Comparison of ENCODE assay signal across 1 cellular context in the genomic region with DNA sequence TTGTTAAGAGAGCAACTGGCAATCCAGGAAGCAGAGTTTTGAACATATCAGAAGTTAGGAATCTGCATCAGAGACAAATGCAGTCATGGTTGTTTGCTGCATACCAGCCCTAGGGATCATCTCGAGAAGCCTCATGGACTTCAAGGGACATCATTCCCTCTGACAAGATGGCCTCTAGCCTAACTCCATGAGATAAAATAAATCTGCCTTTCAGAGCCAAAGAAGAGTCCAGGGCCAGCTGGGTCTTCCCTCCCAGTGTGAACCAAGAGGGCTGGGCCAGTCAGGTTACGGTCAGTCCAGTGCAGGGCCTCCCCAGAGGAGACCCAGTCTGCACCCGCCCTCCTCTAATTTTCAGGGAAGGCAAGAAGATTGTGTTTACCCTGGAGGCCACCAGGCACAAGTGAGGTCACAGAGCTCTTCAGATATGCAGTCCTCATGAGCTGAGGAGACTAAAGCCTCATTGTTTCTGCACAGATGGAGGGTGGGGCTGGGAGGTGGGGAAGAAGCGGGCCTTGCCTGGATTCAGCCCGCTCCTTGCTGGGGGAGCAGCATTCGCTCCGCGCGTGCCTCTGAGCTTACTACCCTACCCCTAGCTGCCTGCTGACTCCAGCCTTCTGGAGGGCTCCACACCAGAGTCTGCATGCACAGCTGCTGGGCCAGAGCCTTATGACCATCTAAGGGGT.
TF ChIP-seq lines count a peak whose summit lies in the region.

No MANE protein-coding gene starts in this region.

TF ChIP-seq in HepG2, 621 proteins besides CTCF, POLR2A, EP300 and RAD21 (continued from another document and continues in another):
- TF ChIP-seq, protein P1, sequence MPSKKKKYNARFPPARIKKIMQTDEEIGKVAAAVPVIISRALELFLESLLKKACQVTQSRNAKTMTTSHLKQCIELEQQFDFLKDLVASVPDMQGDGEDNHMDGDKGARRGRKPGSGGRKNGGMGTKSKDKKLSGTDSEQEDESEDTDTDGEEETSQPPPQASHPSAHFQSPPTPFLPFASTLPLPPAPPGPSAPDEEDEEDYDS (CRISPR knock-in tag; IDR thresholded peaks at IDR 0.05): no peak
- peak; percentile 57 for TF ChIP-seq ZNF331 (CRISPR knock-in tag; IDR thresholded peaks at IDR 0.05)
- TF ChIP-seq MTA1 (CRISPR knock-in tag; IDR thresholded peaks at IDR 0.05; ENCODE audit: borderline replicate concordance): peak; percentile 85; the same call in 1 of the 2 replicates
- TF ChIP-seq, protein P2, sequence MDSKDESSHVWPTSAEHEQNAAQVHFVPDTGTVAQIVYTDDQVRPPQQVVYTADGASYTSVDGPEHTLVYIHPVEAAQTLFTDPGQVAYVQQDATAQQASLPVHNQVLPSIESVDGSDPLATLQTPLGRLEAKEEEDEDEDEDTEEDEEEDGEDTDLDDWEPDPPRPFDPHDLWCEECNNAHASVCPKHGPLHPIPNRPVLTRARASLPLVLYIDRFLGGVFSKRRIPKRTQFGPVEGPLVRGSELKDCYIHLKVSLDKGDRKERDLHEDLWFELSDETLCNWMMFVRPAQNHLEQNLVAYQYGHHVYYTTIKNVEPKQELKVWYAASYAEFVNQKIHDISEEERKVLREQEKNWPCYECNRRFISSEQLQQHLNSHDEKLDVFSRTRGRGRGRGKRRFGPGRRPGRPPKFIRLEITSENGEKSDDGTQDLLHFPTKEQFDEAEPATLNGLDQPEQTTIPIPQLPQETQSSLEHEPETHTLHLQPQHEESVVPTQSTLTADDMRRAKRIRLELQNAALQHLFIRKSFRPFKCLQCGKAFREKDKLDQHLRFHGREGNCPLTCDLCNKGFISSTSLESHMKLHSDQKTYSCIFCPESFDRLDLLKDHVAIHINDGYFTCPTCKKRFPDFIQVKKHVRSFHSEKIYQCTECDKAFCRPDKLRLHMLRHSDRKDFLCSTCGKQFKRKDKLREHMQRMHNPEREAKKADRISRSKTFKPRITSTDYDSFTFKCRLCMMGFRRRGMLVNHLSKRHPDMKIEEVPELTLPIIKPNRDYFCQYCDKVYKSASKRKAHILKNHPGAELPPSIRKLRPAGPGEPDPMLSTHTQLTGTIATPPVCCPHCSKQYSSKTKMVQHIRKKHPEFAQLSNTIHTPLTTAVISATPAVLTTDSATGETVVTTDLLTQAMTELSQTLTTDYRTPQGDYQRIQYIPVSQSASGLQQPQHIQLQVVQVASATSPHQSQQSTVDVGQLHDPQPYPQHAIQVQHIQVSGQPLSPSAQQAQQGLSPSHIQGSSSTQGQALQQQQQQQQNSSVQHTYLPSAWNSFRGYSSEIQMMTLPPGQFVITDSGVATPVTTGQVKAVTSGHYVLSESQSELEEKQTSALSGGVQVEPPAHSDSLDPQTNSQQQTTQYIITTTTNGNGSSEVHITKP (CRISPR knock-in tag; IDR thresholded peaks at IDR 0.05; ENCODE audit: low read depth): no peak
- TF ChIP-seq BHLHE40 (IDR thresholded peaks at IDR 0.05; ENCODE audit: low read length): no peak
- TF ChIP-seq POGZ (CRISPR knock-in tag; IDR thresholded peaks at IDR 0.05): no peak
- TF ChIP-seq, protein P3, sequence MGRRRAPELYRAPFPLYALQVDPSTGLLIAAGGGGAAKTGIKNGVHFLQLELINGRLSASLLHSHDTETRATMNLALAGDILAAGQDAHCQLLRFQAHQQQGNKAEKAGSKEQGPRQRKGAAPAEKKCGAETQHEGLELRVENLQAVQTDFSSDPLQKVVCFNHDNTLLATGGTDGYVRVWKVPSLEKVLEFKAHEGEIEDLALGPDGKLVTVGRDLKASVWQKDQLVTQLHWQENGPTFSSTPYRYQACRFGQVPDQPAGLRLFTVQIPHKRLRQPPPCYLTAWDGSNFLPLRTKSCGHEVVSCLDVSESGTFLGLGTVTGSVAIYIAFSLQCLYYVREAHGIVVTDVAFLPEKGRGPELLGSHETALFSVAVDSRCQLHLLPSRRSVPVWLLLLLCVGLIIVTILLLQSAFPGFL (CRISPR knock-in tag; IDR thresholded peaks at IDR 0.05): no peak
- no peak for TF ChIP-seq EZH2 (conservative IDR thresholded peaks at IDR 0.05; ENCODE audit: low read depth, low read length)
- TF ChIP-seq ZNF180 (CRISPR knock-in tag; IDR thresholded peaks at IDR 0.05; ENCODE audit: borderline replicate concordance, low read depth): no peak
- no peak for TF ChIP-seq RNF2 (conservative IDR thresholded peaks at IDR 0.05; ENCODE audit: low read depth)
- no peak for TF ChIP-seq KLF16 (CRISPR knock-in tag; IDR thresholded peaks at IDR 0.05)
- no peak for TF ChIP-seq TGIF2 (CRISPR knock-in tag; IDR thresholded peaks at IDR 0.05)
- no peak for TF ChIP-seq SRSF4 (IDR thresholded peaks at IDR 0.05; ENCODE audit: low read depth, low read length, poor library complexity, severe bottlenecking)
- TF ChIP-seq, protein P4, sequence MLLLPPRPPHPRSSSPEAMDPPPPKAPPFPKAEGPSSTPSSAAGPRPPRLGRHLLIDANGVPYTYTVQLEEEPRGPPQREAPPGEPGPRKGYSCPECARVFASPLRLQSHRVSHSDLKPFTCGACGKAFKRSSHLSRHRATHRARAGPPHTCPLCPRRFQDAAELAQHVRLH (CRISPR knock-in tag; IDR thresholded peaks at IDR 0.05; ENCODE audit: borderline replicate concordance, low read depth): no peak
- TF ChIP-seq NR2F2 (IDR thresholded peaks at IDR 0.05; ENCODE audit: borderline replicate concordance, low read depth): 0 out of 2 replicates have a peak, but pooled peaks have one; percentile 58
- TF ChIP-seq SOX13 (IDR thresholded peaks at IDR 0.05): peak; percentile 47; the same call in 1 of the 2 replicates
- TF ChIP-seq SOX13 (CRISPR knock-in tag; conservative IDR thresholded peaks at IDR 0.05 in 1 of 2, IDR thresholded peaks at IDR 0.05 in 1 of 2): peak in 1 of 2 experiments; percentile 87; a peak in 2 of 4 replicates
- peak; percentile 33; the same call in 1 of the 2 replicates for TF ChIP-seq POLR2G (IDR thresholded peaks at IDR 0.05; ENCODE audit: low read depth, low read length)
- TF ChIP-seq, protein P5, sequence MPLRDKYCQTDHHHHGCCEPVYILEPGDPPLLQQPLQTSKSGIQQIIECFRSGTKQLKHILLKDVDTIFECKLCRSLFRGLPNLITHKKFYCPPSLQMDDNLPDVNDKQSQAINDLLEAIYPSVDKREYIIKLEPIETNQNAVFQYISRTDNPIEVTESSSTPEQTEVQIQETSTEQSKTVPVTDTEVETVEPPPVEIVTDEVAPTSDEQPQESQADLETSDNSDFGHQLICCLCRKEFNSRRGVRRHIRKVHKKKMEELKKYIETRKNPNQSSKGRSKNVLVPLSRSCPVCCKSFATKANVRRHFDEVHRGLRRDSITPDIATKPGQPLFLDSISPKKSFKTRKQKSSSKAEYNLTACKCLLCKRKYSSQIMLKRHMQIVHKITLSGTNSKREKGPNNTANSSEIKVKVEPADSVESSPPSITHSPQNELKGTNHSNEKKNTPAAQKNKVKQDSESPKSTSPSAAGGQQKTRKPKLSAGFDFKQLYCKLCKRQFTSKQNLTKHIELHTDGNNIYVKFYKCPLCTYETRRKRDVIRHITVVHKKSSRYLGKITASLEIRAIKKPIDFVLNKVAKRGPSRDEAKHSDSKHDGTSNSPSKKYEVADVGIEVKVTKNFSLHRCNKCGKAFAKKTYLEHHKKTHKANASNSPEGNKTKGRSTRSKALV (CRISPR knock-in tag; IDR thresholded peaks at IDR 0.05): no peak
- no peak for TF ChIP-seq SKI (IDR thresholded peaks at IDR 0.05; ENCODE audit: partially characterized antibody)
- no peak for TF ChIP-seq GTF3A (CRISPR knock-in tag; conservative IDR thresholded peaks at IDR 0.05)
- TF ChIP-seq, protein P6, sequence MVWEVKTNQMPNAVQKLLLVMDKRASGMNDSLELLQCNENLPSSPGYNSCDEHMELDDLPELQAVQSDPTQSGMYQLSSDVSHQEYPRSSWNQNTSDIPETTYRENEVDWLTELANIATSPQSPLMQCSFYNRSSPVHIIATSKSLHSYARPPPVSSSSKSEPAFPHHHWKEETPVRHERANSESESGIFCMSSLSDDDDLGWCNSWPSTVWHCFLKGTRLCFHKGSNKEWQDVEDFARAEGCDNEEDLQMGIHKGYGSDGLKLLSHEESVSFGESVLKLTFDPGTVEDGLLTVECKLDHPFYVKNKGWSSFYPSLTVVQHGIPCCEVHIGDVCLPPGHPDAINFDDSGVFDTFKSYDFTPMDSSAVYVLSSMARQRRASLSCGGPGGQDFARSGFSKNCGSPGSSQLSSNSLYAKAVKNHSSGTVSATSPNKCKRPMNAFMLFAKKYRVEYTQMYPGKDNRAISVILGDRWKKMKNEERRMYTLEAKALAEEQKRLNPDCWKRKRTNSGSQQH (CRISPR knock-in tag; IDR thresholded peaks at IDR 0.05; ENCODE audit: low read depth): no peak
- TF ChIP-seq ELF4 (CRISPR knock-in tag; IDR thresholded peaks at IDR 0.05; ENCODE audit: borderline replicate concordance): no peak
- TF ChIP-seq MYC (CRISPR knock-in tag; IDR thresholded peaks at IDR 0.05; ENCODE audit: borderline replicate concordance): peak; percentile 45; the same call in 1 of the 2 replicates
- TF ChIP-seq SP5 (CRISPR knock-in tag; IDR thresholded peaks at IDR 0.05; ENCODE audit: borderline replicate concordance, low read depth): peak; percentile 86
- no peak for TF ChIP-seq ZSCAN9 (CRISPR knock-in tag; IDR thresholded peaks at IDR 0.05; ENCODE audit: borderline replicate concordance)
- TF ChIP-seq ZNF790 (CRISPR knock-in tag; IDR thresholded peaks at IDR 0.05; ENCODE audit: borderline replicate concordance): no peak
- TF ChIP-seq, protein P7, sequence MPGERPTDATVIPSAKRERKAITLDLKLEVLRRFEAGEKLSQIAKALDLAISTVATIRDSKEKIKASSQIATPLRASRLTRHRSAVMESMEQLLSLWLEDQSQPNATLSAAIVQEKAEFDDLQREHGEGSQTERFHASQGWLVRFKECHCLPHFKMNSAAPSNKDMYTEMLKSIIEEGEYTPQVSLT (CRISPR knock-in tag; IDR thresholded peaks at IDR 0.05; ENCODE audit: borderline replicate concordance, low read depth): no peak
- TF ChIP-seq SALL2 (CRISPR knock-in tag; IDR thresholded peaks at IDR 0.05): no peak
- TF ChIP-seq RARG (CRISPR knock-in tag; IDR thresholded peaks at IDR 0.05; ENCODE audit: low read depth): no peak
- TF ChIP-seq, protein P8, sequence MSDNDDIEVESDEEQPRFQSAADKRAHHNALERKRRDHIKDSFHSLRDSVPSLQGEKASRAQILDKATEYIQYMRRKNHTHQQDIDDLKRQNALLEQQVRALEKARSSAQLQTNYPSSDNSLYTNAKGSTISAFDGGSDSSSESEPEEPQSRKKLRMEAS (IDR thresholded peaks at IDR 0.05): peak; percentile 54
- TF ChIP-seq, protein P9, sequence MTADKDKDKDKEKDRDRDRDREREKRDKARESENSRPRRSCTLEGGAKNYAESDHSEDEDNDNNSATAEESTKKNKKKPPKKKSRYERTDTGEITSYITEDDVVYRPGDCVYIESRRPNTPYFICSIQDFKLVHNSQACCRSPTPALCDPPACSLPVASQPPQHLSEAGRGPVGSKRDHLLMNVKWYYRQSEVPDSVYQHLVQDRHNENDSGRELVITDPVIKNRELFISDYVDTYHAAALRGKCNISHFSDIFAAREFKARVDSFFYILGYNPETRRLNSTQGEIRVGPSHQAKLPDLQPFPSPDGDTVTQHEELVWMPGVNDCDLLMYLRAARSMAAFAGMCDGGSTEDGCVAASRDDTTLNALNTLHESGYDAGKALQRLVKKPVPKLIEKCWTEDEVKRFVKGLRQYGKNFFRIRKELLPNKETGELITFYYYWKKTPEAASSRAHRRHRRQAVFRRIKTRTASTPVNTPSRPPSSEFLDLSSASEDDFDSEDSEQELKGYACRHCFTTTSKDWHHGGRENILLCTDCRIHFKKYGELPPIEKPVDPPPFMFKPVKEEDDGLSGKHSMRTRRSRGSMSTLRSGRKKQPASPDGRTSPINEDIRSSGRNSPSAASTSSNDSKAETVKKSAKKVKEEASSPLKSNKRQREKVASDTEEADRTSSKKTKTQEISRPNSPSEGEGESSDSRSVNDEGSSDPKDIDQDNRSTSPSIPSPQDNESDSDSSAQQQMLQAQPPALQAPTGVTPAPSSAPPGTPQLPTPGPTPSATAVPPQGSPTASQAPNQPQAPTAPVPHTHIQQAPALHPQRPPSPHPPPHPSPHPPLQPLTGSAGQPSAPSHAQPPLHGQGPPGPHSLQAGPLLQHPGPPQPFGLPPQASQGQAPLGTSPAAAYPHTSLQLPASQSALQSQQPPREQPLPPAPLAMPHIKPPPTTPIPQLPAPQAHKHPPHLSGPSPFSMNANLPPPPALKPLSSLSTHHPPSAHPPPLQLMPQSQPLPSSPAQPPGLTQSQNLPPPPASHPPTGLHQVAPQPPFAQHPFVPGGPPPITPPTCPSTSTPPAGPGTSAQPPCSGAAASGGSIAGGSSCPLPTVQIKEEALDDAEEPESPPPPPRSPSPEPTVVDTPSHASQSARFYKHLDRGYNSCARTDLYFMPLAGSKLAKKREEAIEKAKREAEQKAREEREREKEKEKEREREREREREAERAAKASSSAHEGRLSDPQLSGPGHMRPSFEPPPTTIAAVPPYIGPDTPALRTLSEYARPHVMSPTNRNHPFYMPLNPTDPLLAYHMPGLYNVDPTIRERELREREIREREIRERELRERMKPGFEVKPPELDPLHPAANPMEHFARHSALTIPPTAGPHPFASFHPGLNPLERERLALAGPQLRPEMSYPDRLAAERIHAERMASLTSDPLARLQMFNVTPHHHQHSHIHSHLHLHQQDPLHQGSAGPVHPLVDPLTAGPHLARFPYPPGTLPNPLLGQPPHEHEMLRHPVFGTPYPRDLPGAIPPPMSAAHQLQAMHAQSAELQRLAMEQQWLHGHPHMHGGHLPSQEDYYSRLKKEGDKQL (CRISPR knock-in tag; IDR thresholded peaks at IDR 0.05; ENCODE audit: low read depth): peak; percentile 63; the same call in 1 of the 2 replicates
- TF ChIP-seq ZNF101 (CRISPR knock-in tag; IDR thresholded peaks at IDR 0.05; ENCODE audit: borderline replicate concordance, low read depth): no peak
- TF ChIP-seq ZNF720 (CRISPR knock-in tag; IDR thresholded peaks at IDR 0.05): no peak
- no peak for TF ChIP-seq ELF1 (CRISPR knock-in tag; IDR thresholded peaks at IDR 0.05)
- TF ChIP-seq ZNF350 (CRISPR knock-in tag; IDR thresholded peaks at IDR 0.05; ENCODE audit: borderline replicate concordance, low read depth): peak; percentile 13; the same call in 1 of the 2 replicates
- no peak for TF ChIP-seq AHR (CRISPR knock-in tag; IDR thresholded peaks at IDR 0.05)
- TF ChIP-seq ZNF878 (CRISPR knock-in tag; IDR thresholded peaks at IDR 0.05): 0 out of 2 replicates have a peak, but pooled peaks have one; percentile 43
- TF ChIP-seq HOXA5 (CRISPR knock-in tag; IDR thresholded peaks at IDR 0.05): 0 out of 2 replicates have a peak, but pooled peaks have one; percentile 34
- no peak for TF ChIP-seq FOXJ3 (CRISPR knock-in tag; IDR thresholded peaks at IDR 0.05; ENCODE audit: borderline replicate concordance)
- no peak for TF ChIP-seq NRL (CRISPR knock-in tag; IDR thresholded peaks at IDR 0.05; ENCODE audit: borderline replicate concordance)
- TF ChIP-seq, protein P10, sequence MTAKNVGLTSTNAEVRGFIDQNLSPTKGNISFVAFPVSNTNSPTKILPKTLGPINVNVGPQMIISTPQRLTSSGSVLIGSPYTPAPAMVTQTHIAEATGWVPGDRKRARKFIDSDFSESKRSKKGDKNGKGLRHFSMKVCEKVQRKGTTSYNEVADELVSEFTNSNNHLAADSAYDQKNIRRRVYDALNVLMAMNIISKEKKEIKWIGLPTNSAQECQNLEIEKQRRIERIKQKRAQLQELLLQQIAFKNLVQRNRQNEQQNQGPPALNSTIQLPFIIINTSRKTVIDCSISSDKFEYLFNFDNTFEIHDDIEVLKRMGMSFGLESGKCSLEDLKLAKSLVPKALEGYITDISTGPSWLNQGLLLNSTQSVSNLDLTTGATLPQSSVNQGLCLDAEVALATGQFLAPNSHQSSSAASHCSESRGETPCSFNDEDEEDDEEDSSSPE (CRISPR knock-in tag; IDR thresholded peaks at IDR 0.05): no peak
- TF ChIP-seq ZNF3 (CRISPR knock-in tag; IDR thresholded peaks at IDR 0.05): no peak
- no peak for TF ChIP-seq ZNF83 (CRISPR knock-in tag; IDR thresholded peaks at IDR 0.05; ENCODE audit: borderline replicate concordance)
- TF ChIP-seq ZNF841 (CRISPR knock-in tag; IDR thresholded peaks at IDR 0.05; ENCODE audit: borderline replicate concordance): no peak
- TF ChIP-seq ZSCAN30 (CRISPR knock-in tag; IDR thresholded peaks at IDR 0.05): no peak
